19 cellular contexts compared by ENCODE assay signal in the genomic region with DNA sequence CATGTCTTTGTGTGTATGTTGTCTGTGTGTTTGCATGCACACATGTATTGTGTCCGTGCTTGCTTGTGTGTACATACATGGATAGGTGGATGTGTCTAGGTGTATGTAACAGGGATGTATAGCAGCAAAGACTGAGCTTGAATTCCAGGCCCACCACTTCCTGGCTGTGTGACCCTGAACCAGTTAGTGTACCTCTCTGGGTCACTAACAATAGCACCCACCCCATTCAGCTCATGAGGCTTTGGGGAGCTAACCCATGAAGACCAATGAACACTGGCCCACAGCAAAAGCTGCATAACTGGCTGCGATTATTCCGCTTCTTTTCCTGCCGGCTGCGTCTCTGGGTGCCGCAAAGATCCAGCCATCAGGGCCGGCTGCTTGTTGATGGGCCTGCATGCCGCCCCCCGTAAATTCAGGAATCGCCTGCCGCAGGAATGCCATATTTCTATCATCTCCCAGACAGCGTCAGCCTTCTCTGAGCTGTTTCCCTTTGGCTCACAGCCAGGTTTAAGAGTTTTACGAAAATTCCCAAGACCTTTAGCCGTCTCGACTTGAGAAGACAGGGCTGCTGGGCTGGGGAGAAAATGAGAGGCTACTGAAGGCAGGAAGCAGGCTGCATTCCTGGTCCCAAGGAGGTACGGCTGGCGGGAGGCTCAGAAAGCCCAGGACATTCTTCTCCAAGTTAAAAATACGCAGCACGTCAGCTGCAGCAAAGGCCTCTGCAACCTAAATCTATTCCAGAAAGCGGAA.
DNase-seq lines count a peak whose midpoint lies in the region; ATAC-seq and TF ChIP-seq lines count a peak whose summit lies in the region.
"Had no signal": no experiment of that assay in that cellular context is flagged by ENCODE, and none has a peak within 500 bp of the region (broad histone marks: within the 10 kb centered on the region; RNA-seq: fewer than 3 reads in every experiment).

No MANE protein-coding gene starts in this region.

- H4K20me1 ChIP-seq in SK-N-SH (ENCODE audit: insufficient read depth) = no peaks in the 10 kb centered on the region
- H4K20me1 ChIP-seq: BLaER1 treated with 17β-estradiol and CSF1 and Interleukin-3, amounts not matched to agents 10 nM and 100 nM had no signal

- H3F3A ChIP-seq in SK-N-SH (replicated peaks; ENCODE audit: insufficient read depth) = no peaks in the 10 kb centered on the region

- no peak overlapping the region for H3K9ac ChIP-seq in SK-N-SH
- H3K9ac ChIP-seq: BLaER1 treated with 17β-estradiol and CSF1 and Interleukin-3, amounts not matched to agents 10 nM and 100 nM had no signal

- TF ChIP-seq RAD21 in SK-N-SH (IDR thresholded peaks at IDR 0.05; ENCODE audit: low read length) = no peak

- H3K9me2 ChIP-seq in SK-N-SH = no peaks in the 10 kb centered on the region

- H3K4me2 ChIP-seq in SK-N-SH = no peak overlapping the region

- H3K4me3 ChIP-seq in coronary artery = peak overlapping the region; percentile 1
- no peak overlapping the region for H3K4me3 ChIP-seq in retinal pigment epithelial cell (ENCODE audit: low read length)
- H3K4me3 ChIP-seq in SK-N-SH (ENCODE audit: low read depth in 2 of 2, low read length in 1 of 2) = no peak overlapping the region
- H3K4me3 ChIP-seq: BLaER1 treated with 17β-estradiol and CSF1 and Interleukin-3, amounts not matched to agents 10 nM and 100 nM; mucosa of descending colon; prostate gland had no signal

- H3K4me1 ChIP-seq in SK-N-SH (ENCODE audit: control insufficient read depth in 1 of 2, insufficient read depth in 2 of 2, low read depth in 1 of 2, low read length in 1 of 2) = no peaks in the 10 kb centered on the region
- H3K4me1 ChIP-seq: prostate gland had no signal

- TF ChIP-seq EP300 in SK-N-SH (IDR thresholded peaks at IDR 0.05; ENCODE audit: borderline replicate concordance in 1 of 2, low read depth in 1 of 2, low read length in 1 of 2) = no peak

- H3K9me3 ChIP-seq in SK-N-SH = no peaks in the 10 kb centered on the region
- H3K9me3 ChIP-seq: mucosa of descending colon, prostate gland had no signal

- no peaks in the 10 kb centered on the region for H3K79me2 ChIP-seq in SK-N-SH (ENCODE audit: insufficient read depth)

- TF ChIP-seq CTCF in coronary artery (IDR thresholded peaks at IDR 0.05) (no peak), retinal pigment epithelial cell (conservative IDR thresholded peaks at IDR 0.05; ENCODE audit: low read depth, low read length) (no peak), SK-N-SH (IDR thresholded peaks at IDR 0.05) (no peak)

- 77% methylated on average over 10 of the region's 20 CpGs for WGBS in SK-N-SH (ENCODE audit: low lambda C conversion rate)

- H3K36me3 ChIP-seq in SK-N-SH (replicated peaks in 1 of 2; ENCODE audit: control insufficient read depth in 1 of 2, insufficient read depth in 2 of 2, low read length in 1 of 2) = no peaks in the 10 kb centered on the region
- H3K36me3 ChIP-seq: BLaER1 treated with 17β-estradiol and CSF1 and Interleukin-3, amounts not matched to agents 10 nM and 100 nM; prostate gland had no signal

- no peaks in the 10 kb centered on the region; the same call in 1 of the 2 replicates for H3K27me3 ChIP-seq in SK-N-SH (ENCODE audit: insufficient read depth)

- no peak overlapping the region for H2AFZ ChIP-seq in SK-N-SH (ENCODE audit: low read depth)

- H3K27ac ChIP-seq in coronary artery = peak overlapping the region in 1 of 2 donors; percentile 12
- H3K27ac ChIP-seq in SK-N-SH (ENCODE audit: low read depth in 2 of 2, low read length in 1 of 2) = no peak overlapping the region
- H3K27ac ChIP-seq: BLaER1 treated with 17β-estradiol and CSF1 and Interleukin-3, amounts not matched to agents 10 nM and 100 nM; prostate gland had no signal

- peak; percentile 14 for DNase-seq in NCI-H2227 (lab: John Stamatoyannopoulos, UW; ENCODE audit: unreplicated experiment)
- no peak for DNase-seq in coronary artery (ENCODE audit: low spot score)
- peak; percentile 58 for DNase-seq in hepatic stellate cell (ENCODE audit: low spot score)
- peak; percentile 89 for DNase-seq in retinal pigment epithelial cell (ENCODE audit: low read depth)
- no peak for DNase-seq in SK-N-SH
- DNase-seq in NCI-H146 treated with DMSO at 0.1 percent for 48 hours (lab: John Stamatoyannopoulos, UW; ENCODE audit: unreplicated experiment) = no peak
- DNase-seq in NCI-H1417 treated with DMSO at 0.1 percent for 48 hours (lab: John Stamatoyannopoulos, UW) = no peak
- DNase-seq: activated naive CD4-positive, alpha-beta T cell treated with anti-CD3 and anti-CD28 coated beads, Interleukin-2, amount 10 ng/mL, durations not matched to agents 7 days and 5 days; DMS79 treated with DMSO at 0.1 percent for 48 hours; mucosa of descending colon; NCI-H226; stimulated activated CD4-positive, alpha-beta T cell treated with anti-CD3 and anti-CD28 coated beads, Interleukin-4, amount 100 ng/mL, for 4 hours; T-helper 1 cell had no signal

- no peak for ATAC-seq in HG03520 (IDR thresholded peaks at IDR 0.05; ENCODE audit: unreplicated experiment)
- ATAC-seq: activated CD4-positive, CD25-positive, alpha-beta regulatory T cell treated with anti-CD3 and anti-CD28 coated beads, Interleukin-2, amount 50 U/mL, for 24 hours; esophagus mucosa; mucosa of descending colon; stimulated activated effector memory CD8-positive, alpha-beta T cell treated with anti-CD3 and anti-CD28 coated beads, Interleukin-12 subunit alpha, Interleukin-12 subunit beta, amount 100 ng/mL, for 72 hours had no signal

- POLR2A ChIA-PET in SK-N-SH (lab: Yijun Ruan, JAX) = no interaction called here

- CTCF ChIA-PET in SK-N-SH (lab: Yijun Ruan, JAX) = interaction anchor here (0.6 kb wide), 1 partner anchor 323 kb away, joined by 3 read pairs; no protein-coding TSS in a partner anchor

TF ChIP-seq in SK-N-SH, 30 proteins besides CTCF, POLR2A, EP300 and RAD21:
- TF ChIP-seq CHD2 (IDR thresholded peaks at IDR 0.05; ENCODE audit: low read length, partially characterized antibody) (no peak), YY1 (IDR thresholded peaks at IDR 0.05; ENCODE audit: low read depth) (no peak), GABPA (IDR thresholded peaks at IDR 0.05; ENCODE audit: low read depth) (no peak), SIN3A (IDR thresholded peaks at IDR 0.05; ENCODE audit: borderline replicate concordance, low read depth, low read length) (no peak), GATA2 (CRISPR knock-in tag; IDR thresholded peaks at IDR 0.05) (no peak), MXI1 (IDR thresholded peaks at IDR 0.05; ENCODE audit: low read depth, low read length) (no peak), SMC3 (IDR thresholded peaks at IDR 0.05; ENCODE audit: low read depth, low read length) (no peak), RXRA (IDR thresholded peaks at IDR 0.05; ENCODE audit: borderline replicate concordance, low read depth) (no peak), ELF1 (IDR thresholded peaks at IDR 0.05) (no peak), POLR2AphosphoS5 (IDR thresholded peaks at IDR 0.05; ENCODE audit: low read depth, low read length) (no peak)
- TF ChIP-seq, protein P1, sequence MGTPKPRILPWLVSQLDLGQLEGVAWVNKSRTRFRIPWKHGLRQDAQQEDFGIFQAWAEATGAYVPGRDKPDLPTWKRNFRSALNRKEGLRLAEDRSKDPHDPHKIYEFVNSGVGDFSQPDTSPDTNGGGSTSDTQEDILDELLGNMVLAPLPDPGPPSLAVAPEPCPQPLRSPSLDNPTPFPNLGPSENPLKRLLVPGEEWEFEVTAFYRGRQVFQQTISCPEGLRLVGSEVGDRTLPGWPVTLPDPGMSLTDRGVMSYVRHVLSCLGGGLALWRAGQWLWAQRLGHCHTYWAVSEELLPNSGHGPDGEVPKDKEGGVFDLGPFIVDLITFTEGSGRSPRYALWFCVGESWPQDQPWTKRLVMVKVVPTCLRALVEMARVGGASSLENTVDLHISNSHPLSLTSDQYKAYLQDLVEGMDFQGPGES (IDR thresholded peaks at IDR 0.05; ENCODE audit: low read depth, low read length) = no peak
- TF ChIP-seq, protein P2, sequence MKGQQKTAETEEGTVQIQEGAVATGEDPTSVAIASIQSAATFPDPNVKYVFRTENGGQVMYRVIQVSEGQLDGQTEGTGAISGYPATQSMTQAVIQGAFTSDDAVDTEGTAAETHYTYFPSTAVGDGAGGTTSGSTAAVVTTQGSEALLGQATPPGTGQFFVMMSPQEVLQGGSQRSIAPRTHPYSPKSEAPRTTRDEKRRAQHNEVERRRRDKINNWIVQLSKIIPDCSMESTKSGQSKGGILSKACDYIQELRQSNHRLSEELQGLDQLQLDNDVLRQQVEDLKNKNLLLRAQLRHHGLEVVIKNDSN (IDR thresholded peaks at IDR 0.05; ENCODE audit: borderline replicate concordance, low read depth) = no peak

Comparison
In these comparisons a context has a peak if more than half of its experiments do, and no peak if none do; other contexts are left out.
1. DNase-seq: peak in NCI-H2227 (single experiment), hepatic stellate cell (single experiment) and retinal pigment epithelial cell (single experiment); none in coronary artery (single experiment), SK-N-SH (single experiment), NCI-H146 treated with DMSO at 0.1 percent for 48 hours (single experiment) and NCI-H1417 treated with DMSO at 0.1 percent for 48 hours (single experiment).